Comparison of ENCODE assay signal across 38 cellular contexts in the genomic region with DNA sequence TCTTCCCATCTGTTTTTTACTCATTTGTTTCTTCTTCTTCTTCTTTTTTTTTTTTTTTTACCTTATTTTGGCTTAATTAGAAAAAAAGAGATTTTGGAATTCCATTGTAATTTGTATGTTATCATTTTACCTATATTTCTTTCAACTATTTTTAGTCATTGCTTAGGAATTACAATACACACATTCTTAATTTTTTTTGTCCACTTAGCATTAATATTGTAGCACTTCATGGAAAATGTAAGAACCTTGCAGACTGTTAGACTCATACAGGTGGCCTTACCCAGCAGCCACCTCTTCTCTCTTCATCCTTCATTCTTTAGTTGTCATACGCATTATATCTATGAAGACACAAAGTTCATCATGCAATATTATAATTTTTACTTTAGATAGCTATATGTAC. TPM values are rescaled to one million over a fixed set of nuclear protein-coding genes. Genes with fewer than 3 reads are reported as not detected.
DNase-seq lines count a peak whose midpoint lies in the region; ATAC-seq, FAIRE-seq and TF ChIP-seq lines count a peak whose summit lies in the region.
"Had no signal": no experiment of that assay in that cellular context is flagged by ENCODE, and none has a peak within 500 bp of the region (broad histone marks: within the 10 kb centered on the region; RNA-seq: fewer than 3 reads in every experiment).

No MANE protein-coding gene starts in this region.

- in situ Hi-C loops in HepG2 (cut with HindIII; ENCODE audit: extremely low pct_ligation_motif_present, low pct_unique_long_range_greater_than_20kb) (no loop called here), K562 (cut with MboI) (loop anchor here (25.0 kb wide), 2 partner anchors 1167 to 1258 kb away; a partner anchor contains a TSS)

- BruUV-seq in HepG2 (replicated peaks; lab: Mats Ljungman, UMichigan), result no TSS peak
- no TSS peak for BruUV-seq in K562 (replicated peaks; lab: Mats Ljungman, UMichigan)

- no peak overlapping the region for H3K27ac ChIP-seq in HepG2 (ENCODE audit: extremely low read length, insufficient read depth, low read length)
- no peak overlapping the region for H3K27ac ChIP-seq in right lobe of liver
- no peak overlapping the region for H3K27ac ChIP-seq in K562 (ENCODE audit: extremely low read depth, low read depth, low read length)
- no peak overlapping the region for H3K27ac ChIP-seq in kidney (ENCODE audit: low read depth in 2 of 2, low read length in 2 of 2)
- H3K27ac ChIP-seq in substantia nigra (ENCODE audit: low read depth, low read length, poor library complexity, severe bottlenecking), result no peak overlapping the region
- H3K27ac ChIP-seq: 22Rv1; A549; BLaER1; BLaER1 treated with 17β-estradiol and CSF1 and Interleukin-3, amounts not matched to agents 10 nM and 100 nM; C4-2B had no signal

- H2AFZ ChIP-seq in HepG2 (ENCODE audit: low read length) (no peak overlapping the region), K562 (ENCODE audit: low read depth, low read length) (no peak overlapping the region)

- FAIRE-seq in HepG2 (lab: Jason Lieb, UNC) (no peak), K562 (lab: Jason Lieb, UNC) (no peak), kidney (lab: Jason Lieb, UNC) (peak; percentile 23)
- FAIRE-seq: A204.1, A549, D721Med had no signal

- H3K27me3 ChIP-seq in HepG2 (ENCODE audit: control insufficient read depth in 1 of 2, insufficient read depth in 2 of 2, low read length in 2 of 2) (no peaks in the 10 kb centered on the region; a peak in 2 of 5 replicates), right lobe of liver (no peaks in the 10 kb centered on the region), K562 (ENCODE audit: control insufficient read depth in 2 of 2, insufficient read depth in 2 of 2, low read length in 2 of 2) (no peaks in the 10 kb centered on the region)
- H3K27me3 ChIP-seq: BLaER1; BLaER1 treated with 17β-estradiol and CSF1 and Interleukin-3, amounts not matched to agents 10 nM and 100 nM had no signal

- POLR2A ChIA-PET in HepG2 (lab: Yijun Ruan, JAX) (no interaction called here), K562 (lab: Yijun Ruan, JAX) (interaction anchor here (1.3 to 1.5 kb wide), 2 partner anchors 10 to 11 kb away, joined by 4 to 8 read pairs; no protein-coding TSS in a partner anchor)

- no peak for DNase-seq in HepG2 (ENCODE audit: low spot score)
- DNase-seq in right lobe of liver, result no peak
- no peak for DNase-seq in K562 (ENCODE audit: extremely low read depth in 1 of 4, low spot score in 3 of 4)
- no peak for DNase-seq in kidney
- no peak for DNase-seq in substantia nigra (lab: John Stamatoyannopoulos, UW)
- DNase-seq: 8988T; ACHN; AML-193; BE2C; C1 segment of cervical spinal cord; Caco-2; Calu3; CD4-positive, alpha-beta memory T cell; CD4-positive, alpha-beta T cell; CD4-positive, CD25-positive, alpha-beta regulatory T cell; CD8-positive, alpha-beta memory T cell; CD8-positive, alpha-beta T cell; COR-L47; DMS 273 treated with DMSO at 0.1 percent for 48 hours; DMS153; DMS53; DMS79; DMS79 treated with DMSO at 0.1 percent for 48 hours; DND-41; EL had no signal

- no peaks in the 10 kb centered on the region for H4K20me1 ChIP-seq in HepG2 (ENCODE audit: insufficient read depth, low read length)
- H4K20me1 ChIP-seq in K562 (replicated peaks; ENCODE audit: control insufficient read depth, insufficient read depth, low read length), result no peaks in the 10 kb centered on the region
- H4K20me1 ChIP-seq: BLaER1; BLaER1 treated with 17β-estradiol and CSF1 and Interleukin-3, amounts not matched to agents 10 nM and 100 nM had no signal

- TF ChIP-seq EP300 in HepG2 (IDR thresholded peaks at IDR 0.05; ENCODE audit: low read depth in 2 of 2, low read length in 2 of 2) (no peak), HepG2 (CRISPR knock-in tag; IDR thresholded peaks at IDR 0.05; ENCODE audit: borderline replicate concordance) (no peak), K562 (IDR thresholded peaks at IDR 0.05; ENCODE audit: low read length) (no peak)

- no peaks in the 10 kb centered on the region for H3K9me3 ChIP-seq in HepG2 (ENCODE audit: low read length)
- no peaks in the 10 kb centered on the region for H3K9me3 ChIP-seq in right lobe of liver
- 0 out of 2 replicates have a peak, but pooled peaks cover 2% of the 10 kb centered on the region for H3K9me3 ChIP-seq in K562 (replicated peaks; ENCODE audit: control insufficient read depth, insufficient read depth, low read depth, low read length)
- no peaks in the 10 kb centered on the region for H3K9me3 ChIP-seq in kidney (ENCODE audit: control insufficient read depth in 1 of 2, low read length in 2 of 2)
- H3K9me3 ChIP-seq: BE2C, Caco-2 had no signal

- H3K79me2 ChIP-seq in HepG2 (ENCODE audit: insufficient read depth, low read length) (no peaks in the 10 kb centered on the region), K562 (ENCODE audit: control insufficient read depth, insufficient read depth, low read length) (no peaks in the 10 kb centered on the region)

- no peaks in the 10 kb centered on the region for H3K4me1 ChIP-seq in HepG2 (ENCODE audit: insufficient read depth, low read length)
- H3K4me1 ChIP-seq in right lobe of liver, result no peaks in the 10 kb centered on the region
- 0 out of 5 replicates have a peak, but pooled peaks cover 0 to under 1% of the 10 kb centered on the region in 2 experiments for H3K4me1 ChIP-seq in K562 (replicated peaks in 1 of 2; ENCODE audit: control insufficient read depth in 2 of 2, insufficient read depth in 2 of 2, low read length in 2 of 2)
- no peaks in the 10 kb centered on the region for H3K4me1 ChIP-seq in kidney (ENCODE audit: control insufficient read depth in 1 of 2, insufficient read depth in 1 of 2, low read depth in 1 of 2, low read length in 2 of 2)
- H3K4me1 ChIP-seq: A549; BE2C; BLaER1; BLaER1 treated with 17β-estradiol and CSF1 and Interleukin-3, amounts not matched to agents 10 nM and 100 nM; Caco-2 had no signal

- ATAC-seq in HepG2 (no peak), right lobe of liver (no peak), K562 (no peak), HG02973 (IDR thresholded peaks at IDR 0.05; ENCODE audit: unreplicated experiment) (no peak)
- ATAC-seq: A549; CD8-positive, alpha-beta T cell had no signal

- H3K4me2 ChIP-seq in HepG2 (ENCODE audit: low read depth, low read length) (no peak overlapping the region), K562 (ENCODE audit: insufficient read depth, low read length) (no peak overlapping the region)
- H3K4me2 ChIP-seq: A549; BLaER1; BLaER1 treated with 17β-estradiol and CSF1 and Interleukin-3, amounts not matched to agents 10 nM and 100 nM had no signal

- H3K9ac ChIP-seq in HepG2 (ENCODE audit: insufficient read depth, low read depth, low read length) (no peak overlapping the region), K562 (ENCODE audit: insufficient read depth in 1 of 2, low read depth in 2 of 2, low read length in 2 of 2) (no peak overlapping the region), kidney (ENCODE audit: low read length in 2 of 2) (no peak overlapping the region)
- H3K9ac ChIP-seq: BLaER1; BLaER1 treated with 17β-estradiol and CSF1 and Interleukin-3, amounts not matched to agents 10 nM and 100 nM had no signal

- no peak overlapping the region for H3K4me3 ChIP-seq in HepG2 (replicated peaks in 1 of 3; ENCODE audit: insufficient read depth in 1 of 3, low read depth in 2 of 3, low read length in 3 of 3)
- H3K4me3 ChIP-seq in right lobe of liver, result no peak overlapping the region
- H3K4me3 ChIP-seq in K562, result no peak overlapping the region
- no peak overlapping the region for H3K4me3 ChIP-seq in kidney (ENCODE audit: low read length in 2 of 2)
- H3K4me3 ChIP-seq: A549; BLaER1; BLaER1 treated with 17β-estradiol and CSF1 and Interleukin-3, amounts not matched to agents 10 nM and 100 nM had no signal

- intact Hi-C loops in HepG2 (cut with micrococcal nuclease; ENCODE audit: unreplicated experiment), result no loop called here
- intact Hi-C loops in right lobe of liver (cut with DNase I), result no loop called here
- intact Hi-C loops in K562 (cut with micrococcal nuclease), result no loop called here
- intact Hi-C loops in kidney (cut with DNase I), result no loop called here

- H3K36me3 ChIP-seq in HepG2 (replicated peaks in 1 of 2; ENCODE audit: control insufficient read depth in 1 of 2, insufficient read depth in 2 of 2, low read length in 2 of 2) (no peaks in the 10 kb centered on the region), right lobe of liver (no peaks in the 10 kb centered on the region), K562 (ENCODE audit: control insufficient read depth, insufficient read depth, low read length) (no peaks in the 10 kb centered on the region), kidney (ENCODE audit: control insufficient read depth in 1 of 2, insufficient read depth in 2 of 2, low read length in 2 of 2) (no peaks in the 10 kb centered on the region)
- H3K36me3 ChIP-seq: BE2C; BLaER1; BLaER1 treated with 17β-estradiol and CSF1 and Interleukin-3, amounts not matched to agents 10 nM and 100 nM had no signal

- TF ChIP-seq RAD21 in HepG2 (CRISPR knock-in tag; IDR thresholded peaks at IDR 0.05), result no peak
- no peak for TF ChIP-seq RAD21 in K562 (CRISPR knock-in tag; conservative IDR thresholded peaks at IDR 0.05 in 1 of 2, IDR thresholded peaks at IDR 0.05 in 1 of 2)

- no peaks in the 10 kb centered on the region for H3K9me1 ChIP-seq in K562 (ENCODE audit: control insufficient read depth, insufficient read depth, low read length)

- 91% methylated on average over 1 of the region's 1 CpG for WGBS in HepG2 (ENCODE audit: low lambda C conversion rate)
- 100% methylated on average over 1 of the region's 1 CpG for WGBS in right lobe of liver (ENCODE audit: insufficient coverage, low coverage, low lambda C conversion rate, missing lambda C conversion rate)
- WGBS in K562 (ENCODE audit: insufficient coverage, low coverage, missing lambda C conversion rate), result 73% methylated on average over 1 of the region's 1 CpG

- TF ChIP-seq POLR2A in HepG2 (IDR thresholded peaks at IDR 0.05; ENCODE audit: insufficient read depth in 1 of 2, low read depth in 2 of 2, low read length in 2 of 2), result no peak
- TF ChIP-seq POLR2A in right lobe of liver (IDR thresholded peaks at IDR 0.05), result no peak
- TF ChIP-seq POLR2A in K562 (conservative IDR thresholded peaks at IDR 0.05), result no peak

- no peak for TF ChIP-seq CTCF in HepG2 (CRISPR knock-in tag; IDR thresholded peaks at IDR 0.05)
- TF ChIP-seq CTCF in right lobe of liver (IDR thresholded peaks at IDR 0.05), result no peak
- no peak for TF ChIP-seq CTCF in K562 (IDR thresholded peaks at IDR 0.05 in 2 of 3, conservative IDR thresholded peaks at IDR 0.05 in 1 of 3; ENCODE audit: insufficient read depth in 2 of 3, low read depth in 1 of 3, low read length in 3 of 3)
- no peak for TF ChIP-seq CTCF in kidney (IDR thresholded peaks at IDR 0.05; ENCODE audit: borderline replicate concordance, extremely low read depth, insufficient read depth)

- CTCF ChIA-PET in HepG2 (lab: Yijun Ruan, JAX; ENCODE audit: low intra/inter-chr PET ratio, low total read pairs), result no interaction called here
- CTCF ChIA-PET in K562 (lab: Yijun Ruan, JAX; ENCODE audit: low intra/inter-chr PET ratio), result no interaction called here

RNA-seq across cellular contexts. Expression of a gene that starts 5.8 kb away (rescaled TPM):
- total RNA-seq in HepG2 (2016; rRNA removed; fragmentation: Illumina TruSeq; extraction: Trizol), result 9.1 and 13.8 TPM in 2 replicates
- total RNA-seq in HepG2 (2016; cell fraction: cytosol; rRNA removed; fragmentation: Illumina TruSeq; extraction: Trizol; ENCODE audit: low read depth), result 2.6 and 3.7 TPM in 2 replicates
- total RNA-seq in HepG2 (2016; cell fraction: insoluble cytoplasmic fraction; rRNA removed; fragmentation: Illumina TruSeq; extraction: Trizol), result 9.3 and 14.3 TPM in 2 replicates
- total RNA-seq in HepG2 (2016; cell fraction: membrane; rRNA removed; fragmentation: Illumina TruSeq; extraction: Trizol), result 7.4 and 8.2 TPM in 2 replicates
- 12.6 and 14.0 TPM in 2 replicates for total RNA-seq in HepG2 (2016; cell fraction: nucleus; rRNA removed; fragmentation: Illumina TruSeq; extraction: Trizol)
- 9.8 and 11.4 TPM in 2 replicates for polyA plus RNA-seq in HepG2 (2011; rRNA removed)
- polyA plus RNA-seq in HepG2 (2011; cell fraction: cytosol; rRNA removed), result 5.6 and 9.6 TPM in 2 replicates
- polyA plus RNA-seq in HepG2 (2011; cell fraction: nucleus; rRNA removed), result 8.1 and 11.8 TPM in 2 replicates
- polyA plus RNA-seq in HepG2 (2012), result 10.7 and 13.7 TPM in 2 replicates
- polyA plus RNA-seq in HepG2 (2016; cell fraction: cytosol; fragmentation: Illumina TruSeq; extraction: Trizol; ENCODE audit: low read depth), result 3.2 TPM in 2 replicates
- polyA plus RNA-seq in HepG2 (2016; cell fraction: insoluble cytoplasmic fraction; fragmentation: Illumina TruSeq; extraction: Trizol; ENCODE audit: low read depth), result 7.9 and 10.1 TPM in 2 replicates
- 6.7 and 6.9 TPM in 2 replicates for polyA plus RNA-seq in HepG2 (2016; cell fraction: membrane; fragmentation: Illumina TruSeq; extraction: Trizol; ENCODE audit: low read depth)
- 22.4 and 23.0 TPM in 2 replicates for polyA plus RNA-seq in HepG2 (2016; cell fraction: nucleus; fragmentation: Illumina TruSeq; extraction: Trizol; ENCODE audit: insufficient read depth, low read depth)
- 10.6 and 11.6 TPM in 2 replicates for polyA minus RNA-seq in HepG2 (2011; rRNA and poly(A)+ RNA removed; ENCODE audit: low replicate concordance)
- polyA minus RNA-seq in HepG2 (2011; cell fraction: cytosol; rRNA and poly(A)+ RNA removed), result 6.4 and 7.6 TPM in 2 replicates
- polyA minus RNA-seq in HepG2 (2011; cell fraction: nucleus; rRNA and poly(A)+ RNA removed), result 8.4 and 10.2 TPM in 2 replicates
- 1 to 10 TPM; 2.9 to 6.1 (median 4.2) TPM for total RNA-seq in right lobe of liver
- total RNA-seq in K562 (2011; cell fraction: chromatin; rRNA removed; ENCODE audit: low replicate concordance), result 47.9 and 106 TPM in 2 replicates
- total RNA-seq in K562 (2011; cell fraction: nucleolus; rRNA removed), result 38.9 and 46.3 TPM in 2 replicates
- total RNA-seq in K562 (2011; cell fraction: nucleoplasm; rRNA removed), result 71.7 and 73.2 TPM in 2 replicates
- 26.4 and 28.2 TPM in 2 replicates for total RNA-seq in K562 (2014; rRNA removed)
- total RNA-seq in K562 (2014; rRNA removed; fragmentation: Illumina TruSeq; extraction: Trizol), result 44.7 and 49.6 TPM in 2 replicates
- 19.5 and 23.5 TPM in 2 replicates for total RNA-seq in K562 (2015; rRNA removed; fragmentation: Illumina TruSeq; extraction: Trizol)
- total RNA-seq in K562 (2021), result 33.2 and 37.5 TPM in 2 replicates
- polyA plus RNA-seq in K562 (2011; rRNA removed), result 25.7 and 49.1 TPM in 2 replicates
- polyA plus RNA-seq in K562 (2011; cell fraction: cytosol; rRNA removed), result 11.0 and 21.9 TPM in 2 replicates
- 29.5 and 34.9 TPM in 2 replicates for polyA plus RNA-seq in K562 (2011; cell fraction: nucleus; rRNA removed)
- 18.7 and 20.2 TPM in 2 replicates for polyA plus RNA-seq in K562 (2012)
- polyA plus RNA-seq in K562 (2014; fragmentation: Illumina TruSeq; extraction: Trizol), result 35.6 and 41.5 TPM in 2 replicates
- polyA plus RNA-seq in K562 (2014; fragmentation: Nextera tagmentation; extraction: Ambion mirVana), result 10 to 100 TPM; 10.4 to 14.5 TPM
- 32.0 and 39.9 TPM in 2 replicates for polyA plus RNA-seq in K562 (2014; rRNA removed)
- 27.6 and 41.0 TPM in 2 replicates for polyA minus RNA-seq in K562 (2011; rRNA and poly(A)+ RNA removed)
- 7.1 and 12.8 TPM in 2 replicates for polyA minus RNA-seq in K562 (2011; cell fraction: cytosol; rRNA and poly(A)+ RNA removed)
- polyA minus RNA-seq in K562 (2011; cell fraction: nucleus; rRNA and poly(A)+ RNA removed), result 11.2 and 11.9 TPM in 2 replicates
- 17.2 TPM for total RNA-seq in kidney
- polyA plus RNA-seq in kidney (ENCODE audit: insufficient read depth, low read depth, low replicate concordance), result 16.9 TPM

RNA-seq across cellular contexts. Expression of a gene that starts 10.1 kb away (rescaled TPM):
- total RNA-seq in HepG2 (2016; rRNA removed; fragmentation: Illumina TruSeq; extraction: Trizol), result 3,224 and 3,551 TPM in 2 replicates
- total RNA-seq in HepG2 (2016; cell fraction: cytosol; rRNA removed; fragmentation: Illumina TruSeq; extraction: Trizol; ENCODE audit: low read depth), result 10,695 and 12,100 TPM in 2 replicates
- total RNA-seq in HepG2 (2016; cell fraction: insoluble cytoplasmic fraction; rRNA removed; fragmentation: Illumina TruSeq; extraction: Trizol), result 3,292 and 3,559 TPM in 2 replicates
- total RNA-seq in HepG2 (2016; cell fraction: membrane; rRNA removed; fragmentation: Illumina TruSeq; extraction: Trizol), result 12,582 and 12,681 TPM in 2 replicates
- 1,009 and 1,091 TPM in 2 replicates for total RNA-seq in HepG2 (2016; cell fraction: nucleus; rRNA removed; fragmentation: Illumina TruSeq; extraction: Trizol)
- 6,343 and 7,346 TPM in 2 replicates for polyA plus RNA-seq in HepG2 (2011; rRNA removed)
- 10,754 and 13,161 TPM in 2 replicates for polyA plus RNA-seq in HepG2 (2011; cell fraction: cytosol; rRNA removed)
- 1,380 and 1,587 TPM in 2 replicates for polyA plus RNA-seq in HepG2 (2011; cell fraction: nucleus; rRNA removed)
- 4,280 and 4,651 TPM in 2 replicates for polyA plus RNA-seq in HepG2 (2012)
- polyA plus RNA-seq in HepG2 (2016; cell fraction: cytosol; fragmentation: Illumina TruSeq; extraction: Trizol; ENCODE audit: low read depth), result 13,237 and 13,731 TPM in 2 replicates
- polyA plus RNA-seq in HepG2 (2016; cell fraction: insoluble cytoplasmic fraction; fragmentation: Illumina TruSeq; extraction: Trizol; ENCODE audit: low read depth), result 3,395 and 3,576 TPM in 2 replicates
- polyA plus RNA-seq in HepG2 (2016; cell fraction: membrane; fragmentation: Illumina TruSeq; extraction: Trizol; ENCODE audit: low read depth), result 11,484 and 12,144 TPM in 2 replicates
- 1,833 and 2,013 TPM in 2 replicates for polyA plus RNA-seq in HepG2 (2016; cell fraction: nucleus; fragmentation: Illumina TruSeq; extraction: Trizol; ENCODE audit: insufficient read depth, low read depth)
- polyA minus RNA-seq in HepG2 (2011; rRNA and poly(A)+ RNA removed; ENCODE audit: low replicate concordance), result 2,109 and 3,494 TPM in 2 replicates
- 1,100 and 1,176 TPM in 2 replicates for polyA minus RNA-seq in HepG2 (2011; cell fraction: cytosol; rRNA and poly(A)+ RNA removed)
- 507 and 550 TPM in 2 replicates for polyA minus RNA-seq in HepG2 (2011; cell fraction: nucleus; rRNA and poly(A)+ RNA removed)
- 100 to 1,000 TPM; 345 to 448 (median 375) TPM for total RNA-seq in right lobe of liver
- total RNA-seq in K562 (2011; cell fraction: chromatin; rRNA removed; ENCODE audit: low replicate concordance), result 363 and 458 TPM in 2 replicates
- 943 and 1,017 TPM in 2 replicates for total RNA-seq in K562 (2011; cell fraction: nucleolus; rRNA removed)
- 1,246 and 2,729 TPM in 2 replicates for total RNA-seq in K562 (2011; cell fraction: nucleoplasm; rRNA removed)
- total RNA-seq in K562 (2014; rRNA removed), result 2,497 and 2,891 TPM in 2 replicates
- total RNA-seq in K562 (2014; rRNA removed; fragmentation: Illumina TruSeq; extraction: Trizol), result 3,394 and 3,487 TPM in 2 replicates
- total RNA-seq in K562 (2015; rRNA removed; fragmentation: Illumina TruSeq; extraction: Trizol), result 2,347 and 2,541 TPM in 2 replicates
- 1,973 and 2,048 TPM in 2 replicates for total RNA-seq in K562 (2021)
- 5,249 and 6,224 TPM in 2 replicates for polyA plus RNA-seq in K562 (2011; rRNA removed)
- polyA plus RNA-seq in K562 (2011; cell fraction: cytosol; rRNA removed), result 7,336 and 9,426 TPM in 2 replicates
- polyA plus RNA-seq in K562 (2011; cell fraction: nucleus; rRNA removed), result 1,942 and 2,998 TPM in 2 replicates
- 4,153 and 5,760 TPM in 2 replicates for polyA plus RNA-seq in K562 (2012)
- polyA plus RNA-seq in K562 (2014; fragmentation: Illumina TruSeq; extraction: Trizol), result 1,443 and 1,772 TPM in 2 replicates
- polyA plus RNA-seq in K562 (2014; fragmentation: Nextera tagmentation; extraction: Ambion mirVana), result 1,000 to 10,000 TPM; 2,016 to 3,006 TPM
- polyA plus RNA-seq in K562 (2014; rRNA removed), result 2,945 and 3,407 TPM in 2 replicates
- 3,452 and 4,777 TPM in 2 replicates for polyA minus RNA-seq in K562 (2011; rRNA and poly(A)+ RNA removed)
- 1,188 and 1,495 TPM in 2 replicates for polyA minus RNA-seq in K562 (2011; cell fraction: cytosol; rRNA and poly(A)+ RNA removed)
- 441 and 725 TPM in 2 replicates for polyA minus RNA-seq in K562 (2011; cell fraction: nucleus; rRNA and poly(A)+ RNA removed)
- total RNA-seq in kidney, result 919 TPM
- polyA plus RNA-seq in kidney (ENCODE audit: insufficient read depth, low read depth, low replicate concordance), result 1,813 TPM

RNA-seq across cellular contexts. Expression of a gene that starts 46.5 kb away (rescaled TPM):
- total RNA-seq in HepG2 (2016; rRNA removed; fragmentation: Illumina TruSeq; extraction: Trizol) (0.13 and 0.15 TPM in 2 replicates), right lobe of liver (10 to 100 TPM in 1 of 6 experiments, 1 to 10 TPM in 4, under 1 TPM in 1; 0.75 to 18.9 (median 5.9) TPM), K562 (2014; rRNA removed) (0.20 TPM in 1 of 2 replicates, not detected in the other), K562 (2014; rRNA removed; fragmentation: Illumina TruSeq; extraction: Trizol) (0.13 and 0.29 TPM in 2 replicates), K562 (2015; rRNA removed; fragmentation: Illumina TruSeq; extraction: Trizol) (0.36 and 0.64 TPM in 2 replicates), K562 (2021) (0.11 and 0.27 TPM in 2 replicates), kidney (6.7 TPM)
- total RNA-seq in HepG2 (2016; cell fraction: cytosol; rRNA removed; fragmentation: Illumina TruSeq; extraction: Trizol; ENCODE audit: low read depth), result not detected in 2 replicates
- 0.13 TPM in 1 of 2 replicates, not detected in the other for total RNA-seq in HepG2 (2016; cell fraction: insoluble cytoplasmic fraction; rRNA removed; fragmentation: Illumina TruSeq; extraction: Trizol)
- 0.22 TPM in 1 of 2 replicates, not detected in the other for total RNA-seq in HepG2 (2016; cell fraction: membrane; rRNA removed; fragmentation: Illumina TruSeq; extraction: Trizol)
- total RNA-seq in HepG2 (2016; cell fraction: nucleus; rRNA removed; fragmentation: Illumina TruSeq; extraction: Trizol), result not detected in 2 replicates
- polyA plus RNA-seq in HepG2 (2011; rRNA removed) (0.09 and 0.30 TPM in 2 replicates), K562 (2011; rRNA removed) (0.08 and 0.20 TPM in 2 replicates), K562 (2014; fragmentation: Illumina TruSeq; extraction: Trizol) (0.19 and 0.27 TPM in 2 replicates), K562 (2014; fragmentation: Nextera tagmentation; extraction: Ambion mirVana) (under 1 TPM; 0.21 to 0.34 TPM), K562 (2014; rRNA removed) (0.12 and 1.6 TPM in 2 replicates), kidney (ENCODE audit: insufficient read depth, low read depth, low replicate concordance) (1.7 TPM)
- 0.03 and 0.28 TPM in 2 replicates for polyA plus RNA-seq in HepG2 (2011; cell fraction: cytosol; rRNA removed)
- not detected in 2 replicates for polyA plus RNA-seq in HepG2 (2011; cell fraction: nucleus; rRNA removed)
- polyA plus RNA-seq in HepG2 (2012), result 0.76 and 1.4 TPM in 2 replicates
- polyA plus RNA-seq in HepG2 (2016; cell fraction: cytosol; fragmentation: Illumina TruSeq; extraction: Trizol; ENCODE audit: low read depth), result not detected in 2 replicates
- polyA plus RNA-seq in HepG2 (2016; cell fraction: insoluble cytoplasmic fraction; fragmentation: Illumina TruSeq; extraction: Trizol; ENCODE audit: low read depth), result not detected in 2 replicates
- polyA plus RNA-seq in HepG2 (2016; cell fraction: membrane; fragmentation: Illumina TruSeq; extraction: Trizol; ENCODE audit: low read depth), result not detected in 2 replicates
- polyA plus RNA-seq in HepG2 (2016; cell fraction: nucleus; fragmentation: Illumina TruSeq; extraction: Trizol; ENCODE audit: insufficient read depth, low read depth), result not detected in 2 replicates
- polyA minus RNA-seq in HepG2 (2011; rRNA and poly(A)+ RNA removed; ENCODE audit: low replicate concordance), result not detected in 2 replicates
- not detected in 2 replicates for polyA minus RNA-seq in HepG2 (2011; cell fraction: cytosol; rRNA and poly(A)+ RNA removed)
- not detected in 2 replicates for polyA minus RNA-seq in HepG2 (2011; cell fraction: nucleus; rRNA and poly(A)+ RNA removed)
- not detected in 2 replicates for total RNA-seq in K562 (2011; cell fraction: chromatin; rRNA removed; ENCODE audit: low replicate concordance)
- total RNA-seq in K562 (2011; cell fraction: nucleolus; rRNA removed), result not detected in 2 replicates
- not detected in 2 replicates for total RNA-seq in K562 (2011; cell fraction: nucleoplasm; rRNA removed)
- 0.06 TPM in 1 of 2 replicates, not detected in the other for polyA plus RNA-seq in K562 (2011; cell fraction: cytosol; rRNA removed)
- polyA plus RNA-seq in K562 (2011; cell fraction: nucleus; rRNA removed), result not detected in 2 replicates
- polyA plus RNA-seq in K562 (2012), result 0.22 and 0.60 TPM in 2 replicates
- not detected in 2 replicates for polyA minus RNA-seq in K562 (2011; rRNA and poly(A)+ RNA removed)
- not detected in 2 replicates for polyA minus RNA-seq in K562 (2011; cell fraction: cytosol; rRNA and poly(A)+ RNA removed)
- not detected in 2 replicates for polyA minus RNA-seq in K562 (2011; cell fraction: nucleus; rRNA and poly(A)+ RNA removed)
- total RNA-seq: A172, A673, Caco-2, Daoy had no signal
- polyA plus RNA-seq: A549, AG04450, BJ had no signal
